In genomic region chr3:184345678-184346144, GRCh38 we compare ENCODE assay signal across 8 cellular contexts. TPM values are rescaled to one million over a fixed set of nuclear protein-coding genes. Genes with fewer than 3 reads are reported as not detected.
DNase-seq lines count a peak whose midpoint lies in the region; ATAC-seq and TF ChIP-seq lines count a peak whose summit lies in the region.

No MANE protein-coding gene starts in this region.

- H3K36me3 ChIP-seq in fibroblast of lung (ENCODE audit: control insufficient read depth, insufficient read depth, low read length): peaks cover 2% of the 10 kb centered on the region
- no peaks in the 10 kb centered on the region for H3K36me3 ChIP-seq in neural progenitor cell

- H3K9ac ChIP-seq in fibroblast of lung (ENCODE audit: insufficient read depth, low read length): no peak overlapping the region
- no peak overlapping the region for H3K9ac ChIP-seq in neural progenitor cell

- no peak overlapping the region for H3K4me3 ChIP-seq in fibroblast of lung (replicated peaks in 1 of 4; ENCODE audit: control extremely low read depth in 1 of 4, insufficient read depth in 1 of 4, low read depth in 3 of 4, low read length in 4 of 4)
- H3K4me3 ChIP-seq in neural progenitor cell: no peak overlapping the region

- peaks cover 10% of the 10 kb centered on the region for H3K4me1 Mint-ChIP-seq in stimulated activated naive CD8-positive, alpha-beta T cell treated with anti-CD3 and anti-CD28 coated beads, Interleukin-15, amount 100 ng/mL, for 72 hours
- H3K4me1 Mint-ChIP-seq in T-helper 17 cell (peaks cover 10% of the 10 kb centered on the region), neural progenitor cell (peaks cover 37% of the 10 kb centered on the region)

- peak; percentile 38 for ATAC-seq in stimulated activated naive CD8-positive, alpha-beta T cell treated with anti-CD3 and anti-CD28 coated beads, Interleukin-15, Interleukin-2, amounts not matched to agents 100 U/mL and 50 U/mL, for 24 hours
- ATAC-seq in stimulated activated naive CD8-positive, alpha-beta T cell treated with anti-CD3 and anti-CD28 coated beads, Interleukin-15, amount 100 ng/mL, for 72 hours: no peak
- ATAC-seq in T-helper 17 cell (peak; percentile 47), HG03378 (IDR thresholded peaks at IDR 0.05; ENCODE audit: unreplicated experiment) (no peak), GM21390 (IDR thresholded peaks at IDR 0.05; ENCODE audit: unreplicated experiment) (no peak)

- H3K27me3 Mint-ChIP-seq in stimulated activated naive CD8-positive, alpha-beta T cell treated with anti-CD3 and anti-CD28 coated beads, Interleukin-15, amount 100 ng/mL, for 72 hours: no peaks in the 10 kb centered on the region
- no peaks in the 10 kb centered on the region for H3K27me3 Mint-ChIP-seq in T-helper 17 cell
- peaks cover 5% of the 10 kb centered on the region for H3K27me3 Mint-ChIP-seq in neural progenitor cell (ENCODE audit: insufficient read depth, low read depth)

- H3K9me3 ChIP-seq in T-helper 17 cell (ENCODE audit: control insufficient read depth, low read length, poor library complexity, severe bottlenecking) (no peaks in the 10 kb centered on the region), fibroblast of lung (ENCODE audit: control insufficient read depth, insufficient read depth, low read depth, low read length) (no peaks in the 10 kb centered on the region), neural progenitor cell (ENCODE audit: low read depth) (no peaks in the 10 kb centered on the region)

- H4K20me1 ChIP-seq in fibroblast of lung (ENCODE audit: control insufficient read depth, extremely low read depth, insufficient read depth, low read length): no peaks in the 10 kb centered on the region
- H4K20me1 ChIP-seq in neural progenitor cell (ENCODE audit: low read depth): peaks cover 45% of the 10 kb centered on the region

- no peak for DNase-seq in stimulated activated naive CD8-positive, alpha-beta T cell treated with anti-CD3 and anti-CD28 coated beads, Interleukin-15, Interleukin-2, amounts not matched to agents 100 U/mL and 50 U/mL, for 24 hours
- DNase-seq in stimulated activated naive CD8-positive, alpha-beta T cell treated with anti-CD3 and anti-CD28 coated beads, Interleukin-15, amount 100 ng/mL, for 72 hours: no peak
- DNase-seq in NCI-H1694 (lab: John Stamatoyannopoulos, UW): peak; percentile 59
- DNase-seq in T-helper 17 cell: no peak
- DNase-seq in fibroblast of lung (ENCODE audit: low read depth in 2 of 2): peak; percentile 49 to 62
- peak; percentile 88 for DNase-seq in neural progenitor cell (ENCODE audit: low spot score)

- H3K4me1 ChIP-seq in fibroblast of lung (ENCODE audit: control insufficient read depth, extremely low read depth, insufficient read depth, low read length) (peaks cover 2% of the 10 kb centered on the region), neural progenitor cell (peaks cover 16% of the 10 kb centered on the region)

- H3K27ac ChIP-seq in fibroblast of lung (ENCODE audit: insufficient read depth, low read length) (no peak overlapping the region), neural progenitor cell (peak overlapping the region; percentile 71)

- H3K27me3 ChIP-seq in fibroblast of lung (ENCODE audit: control insufficient read depth, insufficient read depth, low read length): no peaks in the 10 kb centered on the region
- no peaks in the 10 kb centered on the region for H3K27me3 ChIP-seq in neural progenitor cell

- no peak overlapping the region for H2AFZ ChIP-seq in fibroblast of lung (ENCODE audit: low read length)
- no peak overlapping the region for H2AFZ ChIP-seq in neural progenitor cell (replicated peaks)

- no peak overlapping the region for H3K4me3 Mint-ChIP-seq in stimulated activated naive CD8-positive, alpha-beta T cell treated with anti-CD3 and anti-CD28 coated beads, Interleukin-15, amount 100 ng/mL, for 72 hours
- H3K4me3 Mint-ChIP-seq in T-helper 17 cell (no peak overlapping the region), neural progenitor cell (no peak overlapping the region)

- H3K79me2 ChIP-seq in fibroblast of lung (ENCODE audit: control insufficient read depth, insufficient read depth, low read length): no peaks in the 10 kb centered on the region
- H3K79me2 ChIP-seq in neural progenitor cell (ENCODE audit: low read depth): peaks cover 2% of the 10 kb centered on the region

- H3K27ac Mint-ChIP-seq in stimulated activated naive CD8-positive, alpha-beta T cell treated with anti-CD3 and anti-CD28 coated beads, Interleukin-15, amount 100 ng/mL, for 72 hours: peak overlapping the region in 1 of 2 donors; percentile 22
- H3K27ac Mint-ChIP-seq in T-helper 17 cell: no peak overlapping the region
- peak overlapping the region; percentile 96 for H3K27ac Mint-ChIP-seq in neural progenitor cell

- H3K36me3 Mint-ChIP-seq in T-helper 17 cell (ENCODE audit: low read depth) (no peaks in the 10 kb centered on the region), neural progenitor cell (peaks cover 9% of the 10 kb centered on the region)

- H3K4me2 ChIP-seq in fibroblast of lung (ENCODE audit: extremely low read depth, insufficient read depth, low read length) (no peak overlapping the region), neural progenitor cell (peak overlapping the region; percentile 59)

- peaks cover 38% of the 10 kb centered on the region for H3F3A ChIP-seq in neural progenitor cell (ENCODE audit: low read depth)

- peak; percentile 24 to 54 for TF ChIP-seq CTCF in fibroblast of lung (conservative IDR thresholded peaks at IDR 0.05 in 1 of 2, IDR thresholded peaks at IDR 0.05 in 1 of 2; ENCODE audit: low read depth in 1 of 2, low read length in 2 of 2)
- peak; percentile 65 for TF ChIP-seq CTCF in neural progenitor cell (IDR thresholded peaks at IDR 0.05)

- H3K9me3 Mint-ChIP-seq in stimulated activated naive CD8-positive, alpha-beta T cell treated with anti-CD3 and anti-CD28 coated beads, Interleukin-15, amount 100 ng/mL, for 72 hours: no peaks in the 10 kb centered on the region
- no peaks in the 10 kb centered on the region for H3K9me3 Mint-ChIP-seq in neural progenitor cell

RNA-seq across cellular contexts. Expression of gene FAM131A, which starts 8.3 kb away (rescaled TPM):
- total RNA-seq in T-helper 17 cell (10 to 100 TPM in 1 of 2 donors, 1 to 10 TPM in 1; 7.9 to 10.9 TPM), fibroblast of lung (18.5 and 22.3 TPM in 2 replicates), neural progenitor cell (ENCODE audit: low replicate concordance) (17.2 and 37.7 TPM in 2 replicates)
- 9.3 and 13.4 TPM in 2 replicates for polyA plus RNA-seq in fibroblast of lung
- polyA plus RNA-seq in fibroblast of lung (2012): 8.2 and 15.1 TPM in 2 replicates
- polyA minus RNA-seq in fibroblast of lung (ENCODE audit: low replicate concordance): 12.5 and 18.4 TPM in 2 replicates

RNA-seq across cellular contexts. Expression of gene CLCN2, which starts 15.7 kb away (rescaled TPM):
- 1 to 10 TPM; 4.6 TPM for total RNA-seq in T-helper 17 cell
- total RNA-seq in fibroblast of lung: 1.8 and 3.1 TPM in 2 replicates
- polyA plus RNA-seq in fibroblast of lung: 0.93 and 1.7 TPM in 2 replicates
- 0.92 and 1.9 TPM in 2 replicates for polyA plus RNA-seq in fibroblast of lung (2012)
- 1.3 and 5.4 TPM in 2 replicates for polyA minus RNA-seq in fibroblast of lung (ENCODE audit: low replicate concordance)
- total RNA-seq in neural progenitor cell (ENCODE audit: low replicate concordance): 16.5 and 38.2 TPM in 2 replicates

RNA-seq across cellular contexts. Expression of gene POLR2H, which starts 15.8 kb away (rescaled TPM):
- total RNA-seq in T-helper 17 cell (10 to 100 TPM; 28.6 to 38.3 TPM), fibroblast of lung (59.6 and 62.4 TPM in 2 replicates), neural progenitor cell (ENCODE audit: low replicate concordance) (128 and 173 TPM in 2 replicates)
- polyA plus RNA-seq in fibroblast of lung: 100 and 124 TPM in 2 replicates
- polyA plus RNA-seq in fibroblast of lung (2012): 50.4 and 60.6 TPM in 2 replicates
- polyA minus RNA-seq in fibroblast of lung (ENCODE audit: low replicate concordance): 41.5 and 47.6 TPM in 2 replicates

RNA-seq across cellular contexts. Expression of gene EIF4G1, which starts 31.3 kb away (rescaled TPM):
- total RNA-seq in T-helper 17 cell: 100 to 1,000 TPM; 226 to 236 TPM
- 187 and 263 TPM in 2 replicates for total RNA-seq in fibroblast of lung
- 235 and 349 TPM in 2 replicates for polyA plus RNA-seq in fibroblast of lung
- 257 and 348 TPM in 2 replicates for polyA plus RNA-seq in fibroblast of lung (2012)
- 773 and 961 TPM in 2 replicates for polyA minus RNA-seq in fibroblast of lung (ENCODE audit: low replicate concordance)
- total RNA-seq in neural progenitor cell (ENCODE audit: low replicate concordance): 137 and 207 TPM in 2 replicates

RNA-seq across cellular contexts. Expression of gene THPO, which starts 32.3 kb away (rescaled TPM):
- total RNA-seq in T-helper 17 cell (not detected), fibroblast of lung (0.50 and 0.51 TPM in 2 replicates), neural progenitor cell (ENCODE audit: low replicate concordance) (0.31 and 2.3 TPM in 2 replicates)
- 0.16 and 0.27 TPM in 2 replicates for polyA plus RNA-seq in fibroblast of lung
- polyA plus RNA-seq in fibroblast of lung (2012): 0.16 and 0.45 TPM in 2 replicates
- 0.59 TPM in 1 of 2 replicates, not detected in the other for polyA minus RNA-seq in fibroblast of lung (ENCODE audit: low replicate concordance)

Comparison
In these comparisons a context has a peak if more than half of its experiments do, and no peak if none do; other contexts are left out.
1. ATAC-seq: peak in stimulated activated naive CD8-positive, alpha-beta T cell treated with anti-CD3 and anti-CD28 coated beads, Interleukin-15, Interleukin-2, amounts not matched to agents 100 U/mL and 50 U/mL, for 24 hours (single experiment) and T-helper 17 cell (single experiment); none in stimulated activated naive CD8-positive, alpha-beta T cell treated with anti-CD3 and anti-CD28 coated beads, Interleukin-15, amount 100 ng/mL, for 72 hours (single experiment), HG03378 (single experiment) and GM21390 (single experiment).
2. DNase-seq: peak in NCI-H1694 (single experiment), fibroblast of lung (2 of 2) and neural progenitor cell (single experiment); none in stimulated activated naive CD8-positive, alpha-beta T cell treated with anti-CD3 and anti-CD28 coated beads, Interleukin-15, Interleukin-2, amounts not matched to agents 100 U/mL and 50 U/mL, for 24 hours (single experiment), stimulated activated naive CD8-positive, alpha-beta T cell treated with anti-CD3 and anti-CD28 coated beads, Interleukin-15, amount 100 ng/mL, for 72 hours (0 of 2) and T-helper 17 cell (0 of 3).